ENCODE assay signal across 16 cellular contexts in genomic region chr12:92070864-92071445, GRCh38.
DNase-seq lines count a peak whose midpoint lies in the region; ATAC-seq and TF ChIP-seq lines count a peak whose summit lies in the region.
"Had no signal": no experiment of that assay in that cellular context is flagged by ENCODE, and none has a peak within 500 bp of the region (broad histone marks: within the 10 kb centered on the region; RNA-seq: fewer than 3 reads in every experiment).

No MANE protein-coding gene starts in this region.

- H3K4me1 ChIP-seq in HUES48 (ENCODE audit: control insufficient read depth, insufficient read depth, low read length) (peaks cover 11% of the 10 kb centered on the region), left lung (peaks cover 0 to 35% of the 10 kb centered on the region in 2 donors), stomach (peaks cover 5 to 40% (median 27%) of the 10 kb centered on the region in 4 donors)
- H3K4me1 ChIP-seq: SJCRH30 had no signal

- no peak for TF ChIP-seq CTCF in left lung (IDR thresholded peaks at IDR 0.05)
- no peak for TF ChIP-seq CTCF in stomach (IDR thresholded peaks at IDR 0.05)

- no peak overlapping the region for H3K4me3 ChIP-seq in HUES48 (ENCODE audit: low read depth, low read length)
- no peak overlapping the region for H3K4me3 ChIP-seq in left lung
- no peak overlapping the region for H3K4me3 ChIP-seq in stomach
- H3K4me3 ChIP-seq: MG63, SJCRH30 had no signal

- peak; percentile 63 for ATAC-seq in left lung
- ATAC-seq: stimulated activated naive CD8-positive, alpha-beta T cell treated with anti-CD3 and anti-CD28 coated beads, Interleukin-15, amount 100 ng/mL, for 72 hours had no signal

- DNase-seq in SIG-M5 (lab: John Stamatoyannopoulos, UW): peak; percentile 89
- DNase-seq in left lung: no peak
- DNase-seq in stomach: peak; percentile 51
- no peak for DNase-seq in NCI-H82 treated with DMSO at 0.1 percent for 48 hours (lab: John Stamatoyannopoulos, UW; ENCODE audit: unreplicated experiment)
- DNase-seq in putamen (ENCODE audit: low spot score): no peak
- DNase-seq in NCI-H1048 (lab: John Stamatoyannopoulos, UW): no peak
- DNase-seq in hippocampal formation (lab: John Stamatoyannopoulos, UW): no peak
- DNase-seq: amniotic stem cell; CD4-positive, alpha-beta T cell; effector CD8-positive, alpha-beta T cell; MG63; NCI-H526; SJCRH30; stimulated activated naive CD8-positive, alpha-beta T cell treated with anti-CD3 and anti-CD28 coated beads, Interleukin-15, amount 100 ng/mL, for 72 hours; WERI-Rb-1 had no signal

- TF ChIP-seq POLR2A in stomach (IDR thresholded peaks at IDR 0.05): no peak

- intact Hi-C loops in left lung (cut with DNase I) (no loop called here), stomach (cut with DNase I; ENCODE audit: low total_unique reads) (no loop called here)

- no peak for TF ChIP-seq EP300 in stomach (IDR thresholded peaks at IDR 0.05)

- 23 to 49% (median 45%) methylated on average over 6 of the region's 6 CpGs for WGBS in stomach, 5 donors

- H3K9me3 ChIP-seq in HUES48 (ENCODE audit: control insufficient read depth, insufficient read depth, low read length): no peaks in the 10 kb centered on the region
- H3K9me3 ChIP-seq in left lung: no peaks in the 10 kb centered on the region
- no peaks in the 10 kb centered on the region for H3K9me3 ChIP-seq in stomach
- H3K9me3 ChIP-seq: SJCRH30 had no signal

- no peak overlapping the region for H3K9ac ChIP-seq in HUES48 (ENCODE audit: low read depth, low read length)

- H3K36me3 ChIP-seq in HUES48 (ENCODE audit: control insufficient read depth, insufficient read depth, low read length) (no peaks in the 10 kb centered on the region), left lung (no peaks in the 10 kb centered on the region), stomach (no peaks in the 10 kb centered on the region)
- H3K36me3 ChIP-seq: MG63, SJCRH30, WERI-Rb-1 had no signal

- H3K27me3 ChIP-seq in HUES48 (ENCODE audit: control insufficient read depth, insufficient read depth, low read length) (no peaks in the 10 kb centered on the region), left lung (no peaks in the 10 kb centered on the region), stomach (no peaks in the 10 kb centered on the region)
- H3K27me3 ChIP-seq: MG63, SJCRH30 had no signal

- H3K27ac ChIP-seq in HUES48 (ENCODE audit: low read depth, low read length): peak overlapping the region; percentile 33
- H3K27ac ChIP-seq in left lung: peak overlapping the region; percentile 5 to 60
- H3K27ac ChIP-seq in stomach: peak overlapping the region; percentile 56 to 88 (median 74)
- H3K27ac ChIP-seq: SJCRH30, WERI-Rb-1 had no signal

Comparison
In these comparisons a context has a peak if more than half of its experiments do, and no peak if none do; other contexts are left out.
1. DNase-seq: peak in SIG-M5 (single experiment) and stomach (single experiment); none in left lung (0 of 2), NCI-H82 treated with DMSO at 0.1 percent for 48 hours (single experiment), putamen (single experiment), NCI-H1048 (single experiment) and hippocampal formation (0 of 2).
2. Peak in every context shown above with its lines, with median percentiles within 50 percentile points of each other: H3K27ac ChIP-seq.